Comparison of ENCODE assay signal across 9 cellular contexts in the genomic region with DNA sequence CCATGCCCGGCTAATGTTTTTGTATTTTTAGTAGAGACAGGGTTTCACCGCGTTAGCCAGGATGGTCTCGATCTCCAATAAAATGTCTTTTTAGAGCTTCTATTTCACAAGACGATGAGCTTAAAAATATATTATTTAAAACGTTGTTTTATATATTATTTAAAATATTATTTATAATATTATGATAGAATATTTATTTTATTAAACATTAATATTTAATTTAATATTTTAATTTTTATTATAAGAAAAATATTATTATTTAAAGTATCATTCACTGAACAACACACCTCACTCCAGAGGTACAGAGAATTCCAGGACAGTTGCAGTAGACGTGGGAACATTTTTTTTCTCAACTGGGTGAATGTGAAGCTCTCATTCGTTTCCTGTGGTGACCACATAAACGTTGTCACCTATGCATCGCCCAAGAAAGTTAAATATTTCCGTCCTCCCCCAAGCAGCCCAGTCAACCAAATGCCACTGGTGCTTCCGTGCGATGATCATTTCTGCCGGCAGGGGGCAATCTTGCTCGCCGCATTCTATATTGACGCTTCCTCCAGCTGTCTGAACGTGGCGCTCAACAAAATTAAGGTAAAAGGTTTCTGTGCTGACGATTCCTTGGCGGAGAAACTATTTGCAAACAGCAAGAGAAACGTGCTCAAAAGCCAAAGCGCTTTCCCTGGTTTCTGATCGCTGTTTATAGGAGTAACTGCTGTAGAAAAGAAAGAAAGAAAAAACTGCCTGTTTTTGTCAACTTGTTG. TPM values are rescaled to one million over a fixed set of nuclear protein-coding genes. Genes with fewer than 3 reads are reported as not detected.
DNase-seq lines count a peak whose midpoint lies in the region; ATAC-seq and TF ChIP-seq lines count a peak whose summit lies in the region.
"Had no signal": no experiment of that assay in that cellular context is flagged by ENCODE, and none has a peak within 500 bp of the region (broad histone marks: within the 10 kb centered on the region; RNA-seq: fewer than 3 reads in every experiment).

No MANE protein-coding gene starts in this region.

- H3K9me3 ChIP-seq in BE2C, result no peaks in the 10 kb centered on the region
- H3K9me3 ChIP-seq in endocrine pancreas (ENCODE audit: control insufficient read depth, low read length), result no peaks in the 10 kb centered on the region

- H3K27me3 ChIP-seq in BE2C (no peaks in the 10 kb centered on the region), endocrine pancreas (ENCODE audit: control insufficient read depth, insufficient read depth, low read length) (no peaks in the 10 kb centered on the region)

- DNase-seq in BE2C (peak; percentile 79), mesenteric fat pad (ENCODE audit: low spot score) (peak; percentile 92)
- peak; percentile 54 for DNase-seq in NK-92 treated with Interleukin-12 subunit alpha and Interleukin-12 subunit beta, amount 100 ng/mL, for 24 hours (lab: John Stamatoyannopoulos, UW)
- DNase-seq in activated CD8-positive, alpha-beta memory T cell treated with anti-CD3 and anti-CD28 coated beads for 24 hours, result peak; percentile 97
- peak; percentile 69 to 72 for DNase-seq in stimulated activated CD8-positive, alpha-beta memory T cell treated with anti-CD3 and anti-CD28 coated beads, Interleukin-2, amount 100 ng/mL, for 1 hour (ENCODE audit: low read depth in 2 of 2)

- peak overlapping the region; percentile 44 for H3K4me3 ChIP-seq in BE2C (ENCODE audit: low read depth, low read length)
- peak overlapping the region; percentile 79 for H3K4me3 ChIP-seq in endocrine pancreas (ENCODE audit: control insufficient read depth, insufficient read depth, low read length)

- ATAC-seq in GM19025 (IDR thresholded peaks at IDR 0.05; ENCODE audit: low read depth, unreplicated experiment) (peak; percentile 72), HG03460 (IDR thresholded peaks at IDR 0.05; ENCODE audit: unreplicated experiment) (peak; percentile 98)

- peak overlapping the region; percentile 51 for H3K9ac ChIP-seq in endocrine pancreas (ENCODE audit: control insufficient read depth, insufficient read depth, low read length)

- peak; percentile 98 for TF ChIP-seq CTCF in BE2C (IDR thresholded peaks at IDR 0.05; ENCODE audit: low read depth, low read length)

- H3K36me3 ChIP-seq in BE2C, result no peaks in the 10 kb centered on the region
- H3K36me3 ChIP-seq in endocrine pancreas (ENCODE audit: control insufficient read depth, insufficient read depth, low read length), result no peaks in the 10 kb centered on the region

- H3K4me1 ChIP-seq in BE2C, result peaks cover 8% of the 10 kb centered on the region
- no peaks in the 10 kb centered on the region for H3K4me1 ChIP-seq in endocrine pancreas (ENCODE audit: control insufficient read depth, insufficient read depth, low read length)

RNA-seq across cellular contexts. Expression of gene PRSS54, which starts 41.7 kb away (rescaled TPM):
- polyA plus RNA-seq in BE2C (2012; ENCODE audit: insufficient read depth, insufficient read length, low read depth), result not detected
- total RNA-seq in mesenteric fat pad, result not detected
- total RNA-seq: T-helper 2 cell treated with Interferon-gamma antibody and Interleukin-4, amounts not matched to agents 100 ng/mL and 5 ng/mL, for 36 hours had no signal

RNA-seq across cellular contexts. Expression of gene GINS3, which starts 55.8 kb away (rescaled TPM):
- polyA plus RNA-seq in BE2C (2012; ENCODE audit: insufficient read depth, insufficient read length, low read depth), result 14.4 TPM
- 1.8 TPM for total RNA-seq in mesenteric fat pad

Comparison
In these comparisons a context has a peak if more than half of its experiments do, and no peak if none do; other contexts are left out.
1. Peak in every context shown above with its lines: DNase-seq, ATAC-seq and H3K4me3 ChIP-seq.